1 cellular context compared by ENCODE assay signal in the genomic region with DNA sequence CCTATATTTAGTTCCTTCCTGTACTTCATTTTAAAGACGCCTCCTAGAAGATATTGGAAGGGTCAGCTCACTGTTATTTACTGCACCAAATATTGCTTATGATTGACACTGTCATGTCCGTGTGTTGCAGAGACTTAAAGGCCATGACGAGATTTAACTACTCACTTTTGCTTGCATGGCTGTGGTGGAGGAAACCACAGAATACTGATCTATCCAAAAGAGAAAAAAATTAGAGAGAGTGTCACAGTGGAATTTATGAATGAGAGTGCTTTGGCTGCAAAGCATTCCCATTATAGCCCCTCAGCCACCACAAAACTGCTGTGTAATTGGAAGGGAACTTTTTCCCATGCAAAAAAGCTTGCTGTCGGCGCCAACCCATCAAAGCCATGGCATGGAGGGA.
TF ChIP-seq lines count a peak whose summit lies in the region.

No MANE protein-coding gene starts in this region.

TF ChIP-seq in GM23338, 12 proteins besides CTCF, POLR2A, EP300 and RAD21:
- TF ChIP-seq, protein P1, sequence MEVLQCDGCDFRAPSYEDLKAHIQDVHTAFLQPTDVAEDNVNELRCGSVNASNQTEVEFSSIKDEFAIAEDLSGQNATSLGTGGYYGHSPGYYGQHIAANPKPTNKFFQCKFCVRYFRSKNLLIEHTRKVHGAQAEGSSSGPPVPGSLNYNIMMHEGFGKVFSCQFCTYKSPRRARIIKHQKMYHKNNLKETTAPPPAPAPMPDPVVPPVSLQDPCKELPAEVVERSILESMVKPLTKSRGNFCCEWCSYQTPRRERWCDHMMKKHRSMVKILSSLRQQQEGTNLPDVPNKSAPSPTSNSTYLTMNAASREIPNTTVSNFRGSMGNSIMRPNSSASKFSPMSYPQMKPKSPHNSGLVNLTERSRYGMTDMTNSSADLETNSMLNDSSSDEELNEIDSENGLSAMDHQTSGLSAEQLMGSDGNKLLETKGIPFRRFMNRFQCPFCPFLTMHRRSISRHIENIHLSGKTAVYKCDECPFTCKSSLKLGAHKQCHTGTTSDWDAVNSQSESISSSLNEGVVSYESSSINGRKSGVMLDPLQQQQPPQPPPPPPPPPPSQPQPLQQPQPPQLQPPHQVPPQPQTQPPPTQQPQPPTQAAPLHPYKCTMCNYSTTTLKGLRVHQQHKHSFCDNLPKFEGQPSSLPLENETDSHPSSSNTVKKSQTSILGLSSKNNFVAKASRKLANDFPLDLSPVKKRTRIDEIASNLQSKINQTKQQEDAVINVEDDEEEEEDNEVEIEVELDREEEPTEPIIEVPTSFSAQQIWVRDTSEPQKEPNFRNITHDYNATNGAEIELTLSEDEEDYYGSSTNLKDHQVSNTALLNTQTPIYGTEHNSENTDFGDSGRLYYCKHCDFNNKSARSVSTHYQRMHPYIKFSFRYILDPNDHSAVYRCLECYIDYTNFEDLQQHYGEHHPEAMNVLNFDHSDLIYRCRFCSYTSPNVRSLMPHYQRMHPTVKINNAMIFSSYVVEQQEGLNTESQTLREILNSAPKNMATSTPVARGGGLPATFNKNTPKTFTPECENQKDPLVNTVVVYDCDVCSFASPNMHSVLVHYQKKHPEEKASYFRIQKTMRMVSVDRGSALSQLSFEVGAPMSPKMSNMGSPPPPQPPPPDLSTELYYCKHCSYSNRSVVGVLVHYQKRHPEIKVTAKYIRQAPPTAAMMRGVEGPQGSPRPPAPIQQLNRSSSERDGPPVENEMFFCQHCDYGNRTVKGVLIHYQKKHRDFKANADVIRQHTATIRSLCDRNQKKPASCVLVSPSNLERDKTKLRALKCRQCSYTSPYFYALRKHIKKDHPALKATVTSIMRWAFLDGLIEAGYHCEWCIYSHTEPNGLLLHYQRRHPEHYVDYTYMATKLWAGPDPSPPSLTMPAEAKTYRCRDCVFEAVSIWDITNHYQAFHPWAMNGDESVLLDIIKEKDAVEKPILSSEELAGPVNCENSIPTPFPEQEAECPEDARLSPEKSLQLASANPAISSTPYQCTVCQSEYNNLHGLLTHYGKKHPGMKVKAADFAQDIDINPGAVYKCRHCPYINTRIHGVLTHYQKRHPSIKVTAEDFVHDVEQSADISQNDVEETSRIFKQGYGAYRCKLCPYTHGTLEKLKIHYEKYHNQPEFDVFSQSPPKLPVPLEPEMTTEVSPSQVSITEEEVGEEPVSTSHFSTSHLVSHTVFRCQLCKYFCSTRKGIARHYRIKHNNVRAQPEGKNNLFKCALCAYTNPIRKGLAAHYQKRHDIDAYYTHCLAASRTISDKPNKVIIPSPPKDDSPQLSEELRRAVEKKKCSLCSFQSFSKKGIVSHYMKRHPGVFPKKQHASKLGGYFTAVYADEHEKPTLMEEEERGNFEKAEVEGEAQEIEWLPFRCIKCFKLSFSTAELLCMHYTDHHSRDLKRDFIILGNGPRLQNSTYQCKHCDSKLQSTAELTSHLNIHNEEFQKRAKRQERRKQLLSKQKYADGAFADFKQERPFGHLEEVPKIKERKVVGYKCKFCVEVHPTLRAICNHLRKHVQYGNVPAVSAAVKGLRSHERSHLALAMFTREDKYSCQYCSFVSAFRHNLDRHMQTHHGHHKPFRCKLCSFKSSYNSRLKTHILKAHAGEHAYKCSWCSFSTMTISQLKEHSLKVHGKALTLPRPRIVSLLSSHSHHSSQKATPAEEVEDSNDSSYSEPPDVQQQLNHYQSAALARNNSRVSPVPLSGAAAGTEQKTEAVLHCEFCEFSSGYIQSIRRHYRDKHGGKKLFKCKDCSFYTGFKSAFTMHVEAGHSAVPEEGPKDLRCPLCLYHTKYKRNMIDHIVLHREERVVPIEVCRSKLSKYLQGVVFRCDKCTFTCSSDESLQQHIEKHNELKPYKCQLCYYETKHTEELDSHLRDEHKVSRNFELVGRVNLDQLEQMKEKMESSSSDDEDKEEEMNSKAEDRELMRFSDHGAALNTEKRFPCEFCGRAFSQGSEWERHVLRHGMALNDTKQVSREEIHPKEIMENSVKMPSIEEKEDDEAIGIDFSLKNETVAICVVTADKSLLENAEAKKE (CRISPR knock-in tag; IDR thresholded peaks at IDR 0.05): no peak
- TF ChIP-seq JUNB (IDR thresholded peaks at IDR 0.05; ENCODE audit: unreplicated experiment): no peak
- TF ChIP-seq POLR2AphosphoS5 (IDR thresholded peaks at IDR 0.05; ENCODE audit: low read depth): no peak
- TF ChIP-seq EZH2phosphoT487 (IDR thresholded peaks at IDR 0.05; ENCODE audit: unreplicated experiment): no peak
- TF ChIP-seq, protein P2, sequence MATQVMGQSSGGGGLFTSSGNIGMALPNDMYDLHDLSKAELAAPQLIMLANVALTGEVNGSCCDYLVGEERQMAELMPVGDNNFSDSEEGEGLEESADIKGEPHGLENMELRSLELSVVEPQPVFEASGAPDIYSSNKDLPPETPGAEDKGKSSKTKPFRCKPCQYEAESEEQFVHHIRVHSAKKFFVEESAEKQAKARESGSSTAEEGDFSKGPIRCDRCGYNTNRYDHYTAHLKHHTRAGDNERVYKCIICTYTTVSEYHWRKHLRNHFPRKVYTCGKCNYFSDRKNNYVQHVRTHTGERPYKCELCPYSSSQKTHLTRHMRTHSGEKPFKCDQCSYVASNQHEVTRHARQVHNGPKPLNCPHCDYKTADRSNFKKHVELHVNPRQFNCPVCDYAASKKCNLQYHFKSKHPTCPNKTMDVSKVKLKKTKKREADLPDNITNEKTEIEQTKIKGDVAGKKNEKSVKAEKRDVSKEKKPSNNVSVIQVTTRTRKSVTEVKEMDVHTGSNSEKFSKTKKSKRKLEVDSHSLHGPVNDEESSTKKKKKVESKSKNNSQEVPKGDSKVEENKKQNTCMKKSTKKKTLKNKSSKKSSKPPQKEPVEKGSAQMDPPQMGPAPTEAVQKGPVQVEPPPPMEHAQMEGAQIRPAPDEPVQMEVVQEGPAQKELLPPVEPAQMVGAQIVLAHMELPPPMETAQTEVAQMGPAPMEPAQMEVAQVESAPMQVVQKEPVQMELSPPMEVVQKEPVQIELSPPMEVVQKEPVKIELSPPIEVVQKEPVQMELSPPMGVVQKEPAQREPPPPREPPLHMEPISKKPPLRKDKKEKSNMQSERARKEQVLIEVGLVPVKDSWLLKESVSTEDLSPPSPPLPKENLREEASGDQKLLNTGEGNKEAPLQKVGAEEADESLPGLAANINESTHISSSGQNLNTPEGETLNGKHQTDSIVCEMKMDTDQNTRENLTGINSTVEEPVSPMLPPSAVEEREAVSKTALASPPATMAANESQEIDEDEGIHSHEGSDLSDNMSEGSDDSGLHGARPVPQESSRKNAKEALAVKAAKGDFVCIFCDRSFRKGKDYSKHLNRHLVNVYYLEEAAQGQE (IDR thresholded peaks at IDR 0.05; ENCODE audit: unreplicated experiment): no peak
- TF ChIP-seq EZH2 (IDR thresholded peaks at IDR 0.05; ENCODE audit: low read depth, unreplicated experiment): no peak
- TF ChIP-seq, protein P3, sequence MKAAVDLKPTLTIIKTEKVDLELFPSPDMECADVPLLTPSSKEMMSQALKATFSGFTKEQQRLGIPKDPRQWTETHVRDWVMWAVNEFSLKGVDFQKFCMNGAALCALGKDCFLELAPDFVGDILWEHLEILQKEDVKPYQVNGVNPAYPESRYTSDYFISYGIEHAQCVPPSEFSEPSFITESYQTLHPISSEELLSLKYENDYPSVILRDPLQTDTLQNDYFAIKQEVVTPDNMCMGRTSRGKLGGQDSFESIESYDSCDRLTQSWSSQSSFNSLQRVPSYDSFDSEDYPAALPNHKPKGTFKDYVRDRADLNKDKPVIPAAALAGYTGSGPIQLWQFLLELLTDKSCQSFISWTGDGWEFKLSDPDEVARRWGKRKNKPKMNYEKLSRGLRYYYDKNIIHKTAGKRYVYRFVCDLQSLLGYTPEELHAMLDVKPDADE (IDR thresholded peaks at IDR 0.05): no peak
- TF ChIP-seq ZNF331 (CRISPR knock-in tag; IDR thresholded peaks at IDR 0.05; ENCODE audit: low read depth): no peak
- no peak for TF ChIP-seq STAT1 (IDR thresholded peaks at IDR 0.05; ENCODE audit: unreplicated experiment)
- no peak for TF ChIP-seq CREB1 (CRISPR knock-in tag; IDR thresholded peaks at IDR 0.05; ENCODE audit: low read depth)
- TF ChIP-seq ZNF114 (CRISPR knock-in tag; IDR thresholded peaks at IDR 0.05): no peak
- TF ChIP-seq NANOG (IDR thresholded peaks at IDR 0.05; ENCODE audit: borderline replicate concordance): no peak
